Comparison of ENCODE assay signal across 1 cellular context in genomic region chr18:2569338-2570207, GRCh38.
TF ChIP-seq lines count a peak whose summit lies in the region.

No MANE protein-coding gene starts in this region.

TF ChIP-seq in H1, 55 proteins besides CTCF, POLR2A, EP300 and RAD21:
- TF ChIP-seq YY1 (IDR thresholded peaks at IDR 0.05; ENCODE audit: low read depth, low read length): no peak
- no peak for TF ChIP-seq KDM1A (IDR thresholded peaks at IDR 0.05; ENCODE audit: borderline replicate concordance, low read length)
- TF ChIP-seq TBP (IDR thresholded peaks at IDR 0.05; ENCODE audit: low read depth, low read length): no peak
- TF ChIP-seq SP4 (IDR thresholded peaks at IDR 0.05; ENCODE audit: low read length): no peak
- TF ChIP-seq KDM5A (IDR thresholded peaks at IDR 0.05; ENCODE audit: low read length): no peak
- TF ChIP-seq SIX5 (IDR thresholded peaks at IDR 0.05; ENCODE audit: low read depth, low read length): no peak
- no peak for TF ChIP-seq CHD2 (IDR thresholded peaks at IDR 0.05; ENCODE audit: low read length)
- no peak for TF ChIP-seq NRF1 (IDR thresholded peaks at IDR 0.05; ENCODE audit: low read depth, low read length)
- TF ChIP-seq MAFK (IDR thresholded peaks at IDR 0.05; ENCODE audit: low read depth, low read length): no peak
- TF ChIP-seq SRF (IDR thresholded peaks at IDR 0.05; ENCODE audit: low read depth, low read length): no peak
- no peak for TF ChIP-seq CBX8 (IDR thresholded peaks at IDR 0.05; ENCODE audit: borderline replicate concordance, low read depth, low read length)
